8 cellular contexts compared by ENCODE assay signal in genomic region chr11:62712413-62712812, GRCh38. TPM values are rescaled to one million over a fixed set of nuclear protein-coding genes. Genes with fewer than 3 reads are reported as not detected.
DNase-seq lines count a peak whose midpoint lies in the region; ATAC-seq and TF ChIP-seq lines count a peak whose summit lies in the region.
"Had no signal": no experiment of that assay in that cellular context is flagged by ENCODE, and none has a peak within 500 bp of the region (broad histone marks: within the 10 kb centered on the region; RNA-seq: fewer than 3 reads in every experiment).

No MANE protein-coding gene starts in this region.

- H3K4me1 ChIP-seq in ACC112 (ENCODE audit: control insufficient read depth, insufficient read depth, low read length, unreplicated experiment) = peaks cover 25% of the 10 kb centered on the region
- peaks cover 34% of the 10 kb centered on the region for H3K4me1 ChIP-seq in OCI-LY1 (ENCODE audit: insufficient read depth, low read length, severe bottlenecking)
- H3K4me1 ChIP-seq in left lung = peaks cover 17 to 41% of the 10 kb centered on the region in 2 donors

- no peak overlapping the region for H3K4me2 ChIP-seq in OCI-LY1 (ENCODE audit: low read length)

- no peaks in the 10 kb centered on the region for H3K9me2 ChIP-seq in OCI-LY1 (ENCODE audit: low read depth, low read length)

- 0 out of 2 replicates have a peak overlapping the region, but pooled peaks have one; percentile 32 for H3K27ac ChIP-seq in ACC112 (ENCODE audit: low read depth, low read length)
- H3K27ac ChIP-seq in OCI-LY1 (ENCODE audit: low read depth, low read length, poor library complexity, severe bottlenecking) = peak overlapping the region; percentile 45
- H3K27ac ChIP-seq in left lung = peak overlapping the region; percentile 23 to 49

- ATAC-seq in left lung = no peak
- no peak for ATAC-seq in HG03095 (IDR thresholded peaks at IDR 0.05; ENCODE audit: unreplicated experiment)

- H3K79me2 ChIP-seq in ACC112 (ENCODE audit: control insufficient read depth, insufficient read depth, low read length, unreplicated experiment) = peaks cover 23% of the 10 kb centered on the region
- no peaks in the 10 kb centered on the region for H3K79me2 ChIP-seq in OCI-LY1 (ENCODE audit: insufficient read depth, low read length)

- no peak overlapping the region for H3K4me3 ChIP-seq in ACC112 (ENCODE audit: low read depth, low read length)
- no peak overlapping the region for H3K4me3 ChIP-seq in OCI-LY1 (ENCODE audit: low read depth, low read length, poor library complexity, severe bottlenecking)
- H3K4me3 ChIP-seq in left lung = no peak overlapping the region

- H3K9ac ChIP-seq in OCI-LY1 (ENCODE audit: low read length) = no peak overlapping the region

- H3K36me3 ChIP-seq in ACC112 (ENCODE audit: insufficient read depth, low read length) (peaks cover 49% of the 10 kb centered on the region), OCI-LY1 (ENCODE audit: insufficient read depth, low read length) (peaks cover 74% of the 10 kb centered on the region), left lung (peaks cover 0 to 72% of the 10 kb centered on the region in 2 donors)

- no peak for DNase-seq in left lung
- no peak for DNase-seq in globus pallidus (ENCODE audit: low spot score)
- no peak for DNase-seq in CD1c-positive myeloid dendritic cell (ENCODE audit: extremely low spot score)
- DNase-seq: NCI-H1417, nucleus accumbens had no signal

- H3K27me3 ChIP-seq in ACC112 (ENCODE audit: insufficient read depth, low read length) (no peaks in the 10 kb centered on the region), OCI-LY1 (ENCODE audit: insufficient read depth, low read length) (no peaks in the 10 kb centered on the region), left lung (no peaks in the 10 kb centered on the region)

- peaks cover 17% of the 10 kb centered on the region; the same call in 1 of the 2 replicates for H3F3A ChIP-seq in OCI-LY1 (ENCODE audit: insufficient read depth, low read length)

- H2AFZ ChIP-seq in ACC112 (ENCODE audit: low read length, unreplicated experiment) (no peak overlapping the region), OCI-LY1 (ENCODE audit: low read length) (no peak overlapping the region)

- intact Hi-C loops in left lung (cut with DNase I) = no loop called here

- no peaks in the 10 kb centered on the region for H3K9me3 ChIP-seq in OCI-LY1 (ENCODE audit: low read length)
- H3K9me3 ChIP-seq in left lung = no peaks in the 10 kb centered on the region

- no peaks in the 10 kb centered on the region for H4K20me1 ChIP-seq in OCI-LY1 (ENCODE audit: insufficient read depth, low read length)

- no peak for TF ChIP-seq CTCF in OCI-LY1 (IDR thresholded peaks at IDR 0.05; ENCODE audit: low read length)
- TF ChIP-seq CTCF in left lung (IDR thresholded peaks at IDR 0.05) = no peak

RNA-seq across cellular contexts. Expression of gene GNG3, which starts 4.9 kb away (rescaled TPM):
- total RNA-seq in left lung = under 1 TPM in 1 of 2 donors, not detected in 1; 0.42 TPM

RNA-seq across cellular contexts. Expression of gene BSCL2, which starts 5.2 kb away (rescaled TPM):
- 100 to 1,000 TPM in 1 of 2 donors, 10 to 100 TPM in 1; 77.8 to 109 TPM for total RNA-seq in left lung

RNA-seq across cellular contexts. Expression of gene HNRNPUL2, which starts 14.8 kb away (rescaled TPM):
- 10 to 100 TPM; 31.8 to 43.2 TPM for total RNA-seq in left lung

RNA-seq across cellular contexts. Expression of gene TTC9C, which starts 15.9 kb away (rescaled TPM):
- 10 to 100 TPM; 32.2 to 33.0 TPM for total RNA-seq in left lung

RNA-seq across cellular contexts. Expression of gene LRRN4CL, which starts 23.1 kb away (rescaled TPM):
- 1 to 10 TPM in 1 of 2 donors, under 1 TPM in 1; 0.32 to 2.0 TPM for total RNA-seq in left lung
